In the genomic region with DNA sequence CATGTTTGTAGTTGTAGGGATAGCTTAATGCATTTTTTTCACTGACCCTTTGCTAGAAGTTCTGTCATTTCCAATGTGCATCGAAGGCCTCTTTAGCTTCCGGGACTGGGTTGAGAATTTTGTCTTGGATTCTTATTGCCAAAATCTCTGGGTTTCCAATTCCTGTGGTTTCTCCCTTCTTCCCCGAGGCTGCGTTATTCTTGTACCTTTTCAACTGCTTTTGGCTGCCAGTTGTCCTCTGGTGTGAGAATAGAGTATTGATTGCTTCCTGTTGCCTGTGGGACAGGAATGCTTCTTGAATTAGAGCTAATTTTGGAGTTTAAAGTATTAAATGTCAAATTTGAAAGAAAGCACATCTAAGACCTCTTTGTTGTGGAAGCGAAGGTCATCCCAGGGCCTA, we compare ENCODE assay signal across 21 cellular contexts. TPM values are rescaled to one million over a fixed set of nuclear protein-coding genes. Genes with fewer than 3 reads are reported as not detected.
DNase-seq lines count a peak whose midpoint lies in the region; ATAC-seq, FAIRE-seq and TF ChIP-seq lines count a peak whose summit lies in the region.
"Had no signal": no experiment of that assay in that cellular context is flagged by ENCODE, and none has a peak within 500 bp of the region (broad histone marks: within the 10 kb centered on the region; RNA-seq: fewer than 3 reads in every experiment).

No MANE protein-coding gene starts in this region.

- H3K27me3 Mint-ChIP-seq in endodermal cell (ENCODE audit: insufficient read depth): no peaks in the 10 kb centered on the region
- no peaks in the 10 kb centered on the region for H3K27me3 Mint-ChIP-seq in neural crest cell (ENCODE audit: low read depth)
- peaks cover 12% of the 10 kb centered on the region for H3K27me3 Mint-ChIP-seq in activated T-cell treated with anti-CD3 and anti-CD28 coated beads, Interleukin-2, amount 50 U/mL, for 72 hours (ENCODE audit: low read depth)

- TF ChIP-seq RAD21 in HepG2 (CRISPR knock-in tag; IDR thresholded peaks at IDR 0.05): no peak

- 0 out of 2 replicates have a peak overlapping the region, but pooled peaks have one; percentile 10 for H3K4me2 ChIP-seq in HepG2 (ENCODE audit: low read depth, low read length)
- H3K4me2 ChIP-seq: KMS-11 had no signal

- no peak for TF ChIP-seq POLR2A in HepG2 (IDR thresholded peaks at IDR 0.05; ENCODE audit: insufficient read depth in 1 of 2, low read depth in 2 of 2, low read length in 2 of 2)
- no peak for TF ChIP-seq POLR2A in right lobe of liver (IDR thresholded peaks at IDR 0.05)

- H3K36me3 Mint-ChIP-seq in endodermal cell (ENCODE audit: low read depth): no peaks in the 10 kb centered on the region
- peaks cover 12% of the 10 kb centered on the region for H3K36me3 Mint-ChIP-seq in neural crest cell (ENCODE audit: low read depth)
- H3K36me3 Mint-ChIP-seq in activated T-cell treated with anti-CD3 and anti-CD28 coated beads, Interleukin-2, amount 50 U/mL, for 72 hours (ENCODE audit: insufficient read depth in 2 of 2): no peaks in the 10 kb centered on the region

- TF ChIP-seq CTCF in HepG2 (CRISPR knock-in tag; IDR thresholded peaks at IDR 0.05) (no peak), right lobe of liver (IDR thresholded peaks at IDR 0.05) (no peak), endodermal cell (conservative IDR thresholded peaks at IDR 0.05) (no peak), neural crest cell (conservative IDR thresholded peaks at IDR 0.05) (no peak), dorsolateral prefrontal cortex (IDR thresholded peaks at IDR 0.05 in 54 of 56, conservative IDR thresholded peaks at IDR 0.05 in 2 of 56; ENCODE audit: low read depth in 1 of 56, partially characterized antibody in 56 of 56) (no peak)

- no peaks in the 10 kb centered on the region for H4K20me1 ChIP-seq in HepG2 (ENCODE audit: insufficient read depth, low read length)

- H3K79me2 ChIP-seq in HepG2 (ENCODE audit: insufficient read depth, low read length): peaks cover 24% of the 10 kb centered on the region

- no peak overlapping the region for H2AFZ ChIP-seq in HepG2 (ENCODE audit: low read length)

- POLR2A ChIA-PET in HepG2 (lab: Yijun Ruan, JAX): interaction anchor here (1.6 to 1.9 kb wide), 3 partner anchors 14 to 21 kb away, joined by 3 to 9 read pairs (median 5); partner anchors contain the start of gene HUNK

- H3K27ac ChIP-seq in HepG2 (ENCODE audit: extremely low read length, insufficient read depth, low read length) (peak overlapping the region; percentile 16), right lobe of liver (no peak overlapping the region), endodermal cell (ENCODE audit: low read depth, low read length) (no peak overlapping the region), dorsolateral prefrontal cortex (peak overlapping the region in 2 of 59 donors; percentile 26 to 30)
- H3K27ac ChIP-seq: KMS-11 had no signal

- H3K27ac Mint-ChIP-seq in endodermal cell (no peak overlapping the region), neural crest cell (ENCODE audit: unreplicated experiment) (no peak overlapping the region)
- no peak overlapping the region for H3K27ac Mint-ChIP-seq in activated T-cell treated with anti-CD3 and anti-CD28 coated beads, Interleukin-2, amount 50 U/mL, for 72 hours

- CTCF ChIA-PET in HepG2 (lab: Yijun Ruan, JAX; ENCODE audit: low intra/inter-chr PET ratio, low total read pairs): no interaction called here

- intact Hi-C loops in HepG2 (cut with micrococcal nuclease; ENCODE audit: unreplicated experiment): no loop called here
- intact Hi-C loops in right lobe of liver (cut with DNase I): no loop called here
- intact Hi-C loops in dorsolateral prefrontal cortex (cut with DNase I): no loop called here

- H3K27me3 ChIP-seq in HepG2 (ENCODE audit: control insufficient read depth in 1 of 2, insufficient read depth in 2 of 2, low read length in 2 of 2): no peaks in the 10 kb centered on the region
- no peaks in the 10 kb centered on the region for H3K27me3 ChIP-seq in right lobe of liver
- no peaks in the 10 kb centered on the region for H3K27me3 ChIP-seq in endodermal cell (ENCODE audit: control insufficient read depth, insufficient read depth, low read length, poor library complexity, severe bottlenecking)
- no peaks in the 10 kb centered on the region for H3K27me3 ChIP-seq in dorsolateral prefrontal cortex
- H3K27me3 ChIP-seq: MG63 had no signal

- H3K4me3 ChIP-seq in HepG2 (replicated peaks in 1 of 3; ENCODE audit: insufficient read depth in 1 of 3, low read depth in 2 of 3, low read length in 3 of 3) (no peak overlapping the region), right lobe of liver (no peak overlapping the region), endodermal cell (ENCODE audit: low read length) (no peak overlapping the region), dorsolateral prefrontal cortex (no peak overlapping the region)
- H3K4me3 ChIP-seq: MG63 had no signal

- H3K4me1 ChIP-seq in HepG2 (ENCODE audit: insufficient read depth, low read length) (peaks cover 87% of the 10 kb centered on the region), right lobe of liver (no peaks in the 10 kb centered on the region), endodermal cell (ENCODE audit: control insufficient read depth, insufficient read depth, low read length) (no peaks in the 10 kb centered on the region)

- H3K4me3 Mint-ChIP-seq in endodermal cell: no peak overlapping the region
- H3K4me3 Mint-ChIP-seq in neural crest cell: peak overlapping the region; percentile 42
- no peak overlapping the region for H3K4me3 Mint-ChIP-seq in activated T-cell treated with anti-CD3 and anti-CD28 coated beads, Interleukin-2, amount 50 U/mL, for 72 hours

- H3K9me3 Mint-ChIP-seq in endodermal cell (no peaks in the 10 kb centered on the region), neural crest cell (no peaks in the 10 kb centered on the region)
- H3K9me3 Mint-ChIP-seq in activated T-cell treated with anti-CD3 and anti-CD28 coated beads, Interleukin-2, amount 50 U/mL, for 72 hours: no peaks in the 10 kb centered on the region

- DNase-seq in HepG2 (ENCODE audit: low spot score) (no peak), right lobe of liver (no peak), endodermal cell (peak; percentile 17), neural crest cell (ENCODE audit: low read depth, low spot score) (no peak), dorsolateral prefrontal cortex (no peak), HT-29 (ENCODE audit: low spot score) (no peak)
- no peak for DNase-seq in stimulated activated CD4-positive, alpha-beta T cell treated with anti-CD3 and anti-CD28 coated beads, Interleukin-15, amount 100 ng/mL, for 24 hours
- DNase-seq in activated T-cell treated with anti-CD3 and anti-CD28 coated beads, Interleukin-2, amount 50 U/mL, for 72 hours: no peak
- DNase-seq: C1 segment of cervical spinal cord, DMS79 treated with DMSO at 0.1 percent for 48 hours, MG63, NCI-H1092 treated with DMSO at 0.1 percent for 48 hours, NCI-H1694 treated with DMSO at 0.1 percent for 48 hours, NCI-H226, NCI-H524 treated with DMSO at 0.1 percent for 48 hours had no signal

- H3K9ac ChIP-seq in HepG2 (ENCODE audit: insufficient read depth, low read depth, low read length) (no peak overlapping the region), endodermal cell (ENCODE audit: extremely low read depth, low read length, poor library complexity, severe bottlenecking) (no peak overlapping the region)
- H3K9ac ChIP-seq: KMS-11 had no signal

- no peak for ATAC-seq in HepG2
- no peak for ATAC-seq in right lobe of liver
- ATAC-seq in activated T-cell treated with anti-CD3 and anti-CD28 coated beads, Interleukin-2, amount 50 U/mL, for 72 hours (replicated peaks in 1 of 2): no peak
- ATAC-seq: Right ventricle myocardium inferior, SK-N-SH treated with all-trans-retinoic acid at 6 μM for 48 hours had no signal

- TF ChIP-seq EP300 in HepG2 (IDR thresholded peaks at IDR 0.05; ENCODE audit: low read depth in 2 of 2, low read length in 2 of 2): no peak
- no peak for TF ChIP-seq EP300 in HepG2 (CRISPR knock-in tag; IDR thresholded peaks at IDR 0.05; ENCODE audit: borderline replicate concordance)

- no peaks in the 10 kb centered on the region for H3K9me3 ChIP-seq in HepG2 (ENCODE audit: low read length)
- H3K9me3 ChIP-seq in right lobe of liver: no peaks in the 10 kb centered on the region
- no peaks in the 10 kb centered on the region for H3K9me3 ChIP-seq in endodermal cell (ENCODE audit: control insufficient read depth, low read length)
- H3K9me3 ChIP-seq: MG63 had no signal

- BruUV-seq in HepG2 (replicated peaks; lab: Mats Ljungman, UMichigan): no TSS peak

- in situ Hi-C loops in HepG2 (cut with HindIII; ENCODE audit: extremely low pct_ligation_motif_present, low pct_unique_long_range_greater_than_20kb): no loop called here

- peaks cover 9% of the 10 kb centered on the region for H3K4me1 Mint-ChIP-seq in endodermal cell
- H3K4me1 Mint-ChIP-seq in neural crest cell: peaks cover 59% of the 10 kb centered on the region
- H3K4me1 Mint-ChIP-seq in activated T-cell treated with anti-CD3 and anti-CD28 coated beads, Interleukin-2, amount 50 U/mL, for 72 hours (ENCODE audit: low read depth): peaks cover 5% of the 10 kb centered on the region

- 88% methylated on average over 5 of the region's 5 CpGs for WGBS in HepG2 (ENCODE audit: low lambda C conversion rate)
- WGBS in right lobe of liver (ENCODE audit: insufficient coverage, low coverage, low lambda C conversion rate, missing lambda C conversion rate): 73% methylated on average over 5 of the region's 5 CpGs
- 92 to 96% methylated on average over 3 to 5 of the region's 5 CpGs for WGBS in endodermal cell (ENCODE audit: insufficient coverage in 1 of 2, insufficient read length in 1 of 2), 2 experiments

- H3K36me3 ChIP-seq in HepG2 (replicated peaks in 1 of 2; ENCODE audit: control insufficient read depth in 1 of 2, insufficient read depth in 2 of 2, low read length in 2 of 2) (no peaks in the 10 kb centered on the region), right lobe of liver (no peaks in the 10 kb centered on the region), endodermal cell (ENCODE audit: control insufficient read depth, insufficient read depth, low read length) (no peaks in the 10 kb centered on the region)
- H3K36me3 ChIP-seq: MG63 had no signal

- no peak for FAIRE-seq in HepG2 (lab: Jason Lieb, UNC)
- FAIRE-seq: G401.6, GM18507, H54 had no signal

RNA-seq across cellular contexts. Expression of gene HUNK, which starts 21.0 kb away (rescaled TPM):
- total RNA-seq in HepG2 (2016; rRNA removed; fragmentation: Illumina TruSeq; extraction: Trizol) (1.9 and 2.5 TPM in 2 replicates), right lobe of liver (under 1 TPM; 0.12 to 0.64 (median 0.32) TPM), endodermal cell (1 to 10 TPM; 5.8 to 8.4 TPM), neural crest cell (29.1 and 39.6 TPM in 2 replicates), dorsolateral prefrontal cortex (10 to 100 TPM in 93 of 120 experiments, 1 to 10 TPM in 27; 3.5 to 29.0 (median 14.0) TPM)
- total RNA-seq in HepG2 (2016; cell fraction: cytosol; rRNA removed; fragmentation: Illumina TruSeq; extraction: Trizol; ENCODE audit: low read depth): 0.53 and 1.1 TPM in 2 replicates
- 2.4 and 3.2 TPM in 2 replicates for total RNA-seq in HepG2 (2016; cell fraction: insoluble cytoplasmic fraction; rRNA removed; fragmentation: Illumina TruSeq; extraction: Trizol)
- 1.1 and 2.0 TPM in 2 replicates for total RNA-seq in HepG2 (2016; cell fraction: membrane; rRNA removed; fragmentation: Illumina TruSeq; extraction: Trizol)
- total RNA-seq in HepG2 (2016; cell fraction: nucleus; rRNA removed; fragmentation: Illumina TruSeq; extraction: Trizol): 2.6 and 2.9 TPM in 2 replicates
- polyA plus RNA-seq in HepG2 (2011; rRNA removed): 0.98 and 1.8 TPM in 2 replicates
- 0.74 and 0.87 TPM in 2 replicates for polyA plus RNA-seq in HepG2 (2011; cell fraction: cytosol; rRNA removed)
- 0.92 and 1.2 TPM in 2 replicates for polyA plus RNA-seq in HepG2 (2011; cell fraction: nucleus; rRNA removed)
- polyA plus RNA-seq in HepG2 (2012): 1.2 and 2.5 TPM in 2 replicates
- polyA plus RNA-seq in HepG2 (2016; cell fraction: cytosol; fragmentation: Illumina TruSeq; extraction: Trizol; ENCODE audit: low read depth): 0.14 and 0.16 TPM in 2 replicates
- 2.5 and 2.9 TPM in 2 replicates for polyA plus RNA-seq in HepG2 (2016; cell fraction: insoluble cytoplasmic fraction; fragmentation: Illumina TruSeq; extraction: Trizol; ENCODE audit: low read depth)
- polyA plus RNA-seq in HepG2 (2016; cell fraction: membrane; fragmentation: Illumina TruSeq; extraction: Trizol; ENCODE audit: low read depth): 0.32 and 0.48 TPM in 2 replicates
- 3.0 and 3.4 TPM in 2 replicates for polyA plus RNA-seq in HepG2 (2016; cell fraction: nucleus; fragmentation: Illumina TruSeq; extraction: Trizol; ENCODE audit: insufficient read depth, low read depth)
- polyA minus RNA-seq in HepG2 (2011; rRNA and poly(A)+ RNA removed; ENCODE audit: low replicate concordance): 0.02 and 2.8 TPM in 2 replicates
- polyA minus RNA-seq in HepG2 (2011; cell fraction: cytosol; rRNA and poly(A)+ RNA removed): 0.99 and 1.5 TPM in 2 replicates
- 2.0 and 4.5 TPM in 2 replicates for polyA minus RNA-seq in HepG2 (2011; cell fraction: nucleus; rRNA and poly(A)+ RNA removed)
- polyA plus RNA-seq in endodermal cell (2013, experiment 1 of 2): 8.8 TPM
- 8.4 TPM for polyA plus RNA-seq in endodermal cell (2013, experiment 2 of 2)
- total RNA-seq in activated T-cell treated with anti-CD3 and anti-CD28 coated beads, Interleukin-2, amount 50 U/mL, for 72 hours: under 1 TPM in 1 of 2 donors, not detected in 1; 0.35 TPM
- total RNA-seq in HT-29 (2014; rRNA removed; shearing (Covaris generic)): not detected in 2 replicates
